Comparison of ENCODE assay signal across 1 cellular context in the genomic region with DNA sequence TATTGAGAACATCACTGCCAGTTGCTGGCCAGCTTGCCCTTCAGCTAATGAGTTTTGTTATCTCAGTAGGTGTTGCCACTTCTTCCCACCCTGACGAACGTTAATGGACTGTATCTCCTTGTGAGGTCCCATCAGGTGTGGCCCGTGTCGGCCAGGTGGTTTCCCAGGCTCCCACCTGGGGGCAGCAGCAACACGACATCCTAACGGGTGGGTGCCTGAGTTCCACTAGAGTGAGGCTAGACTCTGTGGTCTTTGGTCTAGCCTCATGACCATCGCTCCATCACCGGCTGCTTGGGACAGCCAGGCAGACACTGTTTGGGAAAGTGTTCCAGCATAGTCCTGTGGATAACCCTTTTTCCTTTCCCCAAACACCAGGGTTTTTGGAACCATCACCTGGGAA.
A peak's percentile ranks its signal among the peaks of the same experiment; 100 is the strongest.
TF ChIP-seq lines count a peak whose summit lies in the region.

No MANE protein-coding gene starts in this region.

TF ChIP-seq in K562, 482 proteins besides CTCF, POLR2A, EP300 and RAD21 (continued from another document):
- TF ChIP-seq, protein P1, sequence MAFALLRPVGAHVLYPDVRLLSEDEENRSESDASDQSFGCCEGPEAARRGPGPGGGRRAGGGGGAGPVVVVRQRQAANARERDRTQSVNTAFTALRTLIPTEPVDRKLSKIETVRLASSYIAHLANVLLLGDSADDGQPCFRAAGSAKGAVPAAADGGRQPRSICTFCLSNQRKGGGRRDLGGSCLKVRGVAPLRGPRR (CRISPR knock-in tag; IDR thresholded peaks at IDR 0.05): no peak
- 0 out of 4 replicates have a peak, but pooled peaks of 1 of the 2 experiments have one; percentile 16 for TF ChIP-seq RCOR1 (IDR thresholded peaks at IDR 0.05; ENCODE audit: borderline replicate concordance in 1 of 2, low read depth in 2 of 2, low read length in 2 of 2)
- no peak for TF ChIP-seq ZNF143 (CRISPR knock-in tag; IDR thresholded peaks at IDR 0.05)
- TF ChIP-seq MEIS2 (IDR thresholded peaks at IDR 0.05; ENCODE audit: partially characterized antibody): no peak
- TF ChIP-seq BRD4 (IDR thresholded peaks at IDR 0.05): no peak
- TF ChIP-seq NONO (IDR thresholded peaks at IDR 0.05; ENCODE audit: low read depth in 2 of 2, low read length in 1 of 2): no peak
- TF ChIP-seq CBX3 (IDR thresholded peaks at IDR 0.05; ENCODE audit: borderline replicate concordance in 1 of 2, low read length in 2 of 2): no peak
- no peak for TF ChIP-seq NFRKB (IDR thresholded peaks at IDR 0.05; ENCODE audit: low read depth)
- TF ChIP-seq CHD1 (IDR thresholded peaks at IDR 0.05; ENCODE audit: low read length): no peak
- no peak for TF ChIP-seq KLF16 (IDR thresholded peaks at IDR 0.05)
- TF ChIP-seq SMAD3 (CRISPR knock-in tag; conservative IDR thresholded peaks at IDR 0.05): no peak
- TF ChIP-seq FOXJ3 (CRISPR knock-in tag; IDR thresholded peaks at IDR 0.05): no peak
- no peak for TF ChIP-seq GABPB2 (CRISPR knock-in tag; conservative IDR thresholded peaks at IDR 0.05)
- TF ChIP-seq RBM14 (IDR thresholded peaks at IDR 0.05; ENCODE audit: borderline replicate concordance, insufficient read depth, low read depth, low read length): no peak
- TF ChIP-seq ADNP (tag; IDR thresholded peaks at IDR 0.05): no peak
- TF ChIP-seq ETV5 (CRISPR knock-in tag; IDR thresholded peaks at IDR 0.05; ENCODE audit: low read depth): no peak
- TF ChIP-seq DDX20 (tag; IDR thresholded peaks at IDR 0.05; ENCODE audit: low read depth): no peak
TF ChIP-seq in K562: peak in this region for 3.
